1 cellular context compared by ENCODE assay signal in genomic region chr5:176899946-176900782, GRCh38.
TF ChIP-seq lines count a peak whose summit lies in the region.

No MANE protein-coding gene starts in this region.

TF ChIP-seq in HEK293, 187 proteins besides CTCF, POLR2A, EP300 and RAD21 (continued from another document):
- TF ChIP-seq ZNF544 (tag by site-specific recombination; IDR thresholded peaks at IDR 0.05) (no peak), ZNF596 (tag by site-specific recombination; IDR thresholded peaks at IDR 0.05) (no peak), ZNF23 (tag by site-specific recombination; IDR thresholded peaks at IDR 0.05; ENCODE audit: borderline replicate concordance) (no peak)
